ENCODE assay signal across 26 cellular contexts in genomic region chr17:72380737-72381136, GRCh38.
"Had no signal": no experiment of that assay in that cellular context is flagged by ENCODE, and none has a peak within 500 bp of the region (broad histone marks: within the 10 kb centered on the region; RNA-seq: fewer than 3 reads in every experiment).

No MANE protein-coding gene starts in this region.

- H3K27me3 Mint-ChIP-seq: activated CD8-positive, alpha-beta memory T cell treated with anti-CD3 and anti-CD28 coated beads, Interleukin-2, amount 10 ng/mL, durations not matched to agents 7 days and 5 days; activated naive CD4-positive, alpha-beta T cell treated with anti-CD3 and anti-CD28 coated beads, Interleukin-2, amount 10 ng/mL, durations not matched to agents 7 days and 5 days; activated T-cell treated with anti-CD3 and anti-CD28 coated beads, Interleukin-2, amount 50 U/mL, for 24 hours had no signal

- H3K27ac ChIP-seq: breast epithelium, Peyer's patch, RWPE1, SJSA1 had no signal

- H3K4me1 ChIP-seq: breast epithelium had no signal

- H3K4me1 Mint-ChIP-seq: activated CD8-positive, alpha-beta memory T cell treated with anti-CD3 and anti-CD28 coated beads, Interleukin-2, amount 10 ng/mL, durations not matched to agents 7 days and 5 days; activated naive CD4-positive, alpha-beta T cell treated with anti-CD3 and anti-CD28 coated beads, Interleukin-2, amount 10 ng/mL, durations not matched to agents 7 days and 5 days; activated naive CD8-positive, alpha-beta T cell treated with anti-CD3 and anti-CD28 coated beads for 36 hours had no signal

- H3K36me3 Mint-ChIP-seq: activated CD8-positive, alpha-beta memory T cell treated with anti-CD3 and anti-CD28 coated beads, Interleukin-2, amount 10 ng/mL, durations not matched to agents 7 days and 5 days; activated naive CD4-positive, alpha-beta T cell treated with anti-CD3 and anti-CD28 coated beads, Interleukin-2, amount 10 ng/mL, durations not matched to agents 7 days and 5 days; activated naive CD8-positive, alpha-beta T cell treated with anti-CD3 and anti-CD28 coated beads for 36 hours; WTC11 had no signal

- H3K36me3 ChIP-seq: breast epithelium, MG63, Peyer's patch, SJSA1 had no signal

- H3K4me3 ChIP-seq: breast epithelium, MG63, Peyer's patch, SJSA1 had no signal

- H3K27ac Mint-ChIP-seq: activated CD8-positive, alpha-beta memory T cell treated with anti-CD3 and anti-CD28 coated beads, Interleukin-2, amount 10 ng/mL, durations not matched to agents 7 days and 5 days; activated naive CD4-positive, alpha-beta T cell treated with anti-CD3 and anti-CD28 coated beads, Interleukin-2, amount 10 ng/mL, durations not matched to agents 7 days and 5 days; activated naive CD8-positive, alpha-beta T cell treated with anti-CD3 and anti-CD28 coated beads for 36 hours; activated T-cell treated with anti-CD3 and anti-CD28 coated beads, Interleukin-2, amount 50 U/mL, for 24 hours; T-helper 17 cell; WTC11 had no signal

- H3K4me3 Mint-ChIP-seq: activated CD8-positive, alpha-beta memory T cell treated with anti-CD3 and anti-CD28 coated beads, Interleukin-2, amount 10 ng/mL, durations not matched to agents 7 days and 5 days; activated naive CD4-positive, alpha-beta T cell treated with anti-CD3 and anti-CD28 coated beads, Interleukin-2, amount 10 ng/mL, durations not matched to agents 7 days and 5 days; activated naive CD8-positive, alpha-beta T cell treated with anti-CD3 and anti-CD28 coated beads for 36 hours; activated T-cell treated with anti-CD3 and anti-CD28 coated beads, Interleukin-2, amount 50 U/mL, for 24 hours; T-helper 17 cell; WTC11 had no signal

- ATAC-seq: activated CD8-positive, alpha-beta memory T cell treated with anti-CD3 and anti-CD28 coated beads, Interleukin-2, amount 10 ng/mL, durations not matched to agents 7 days and 5 days; T-helper 17 cell had no signal

- H3K27me3 ChIP-seq: breast epithelium, MG63, Peyer's patch, SJSA1 had no signal

- DNase-seq: activated CD4-positive, alpha-beta T cell treated with anti-CD3 and anti-CD28 coated beads for 48 hours; activated CD4-positive, alpha-beta T cell treated with anti-CD3 and anti-CD28 coated beads, Interleukin-2, amount 50 U/mL, for 4 hours; activated CD4-positive, CD25-positive, alpha-beta regulatory T cell treated with anti-CD3 and anti-CD28 coated beads, Interleukin-2, amount 50 U/mL, for 72 hours; activated CD8-positive, alpha-beta memory T cell treated with anti-CD3 and anti-CD28 coated beads, Interleukin-2, amount 10 ng/mL, durations not matched to agents 7 days and 5 days; activated gamma-delta T cell treated with Interleukin-2 at 50 U/mL for 16 hours; activated naive CD4-positive, alpha-beta T cell treated with anti-CD3 and anti-CD28 coated beads, Interleukin-2, amount 10 ng/mL, durations not matched to agents 7 days and 5 days; activated naive CD8-positive, alpha-beta T cell treated with anti-CD3 and anti-CD28 coated beads for 36 hours; activated T-cell treated with anti-CD3 and anti-CD28 coated beads, Interleukin-2, amount 50 U/mL, for 24 hours; anterior cingulate cortex; caudate nucleus; MG63; NCI-H1105; NCI-H1436; NCI-H1694 treated with DMSO at 0.1 percent for 48 hours; NCI-H2029 treated with DMSO at 0.1 percent for 48 hours; NCI-H510A treated with DMSO at 0.1 percent for 48 hours; NCI-H69; NK-92 treated with Interleukin-12 subunit alpha and Interleukin-12 subunit beta, amount 100 ng/mL, for 24 hours; Peyer's patch; Right ventricle myocardium superior; T-helper 17 cell; T-helper 9 cell had no signal

- H3K9me3 Mint-ChIP-seq: activated naive CD4-positive, alpha-beta T cell treated with anti-CD3 and anti-CD28 coated beads, Interleukin-2, amount 10 ng/mL, durations not matched to agents 7 days and 5 days; activated naive CD8-positive, alpha-beta T cell treated with anti-CD3 and anti-CD28 coated beads for 36 hours; activated T-cell treated with anti-CD3 and anti-CD28 coated beads, Interleukin-2, amount 50 U/mL, for 24 hours; WTC11 had no signal

- H3K9me3 ChIP-seq: breast epithelium, MG63, Peyer's patch, SJSA1 had no signal
